ENCODE assay signal across 13 cellular contexts in genomic region chr17:2939714-2940351, GRCh38.
DNase-seq lines count a peak whose midpoint lies in the region; ATAC-seq, FAIRE-seq and TF ChIP-seq lines count a peak whose summit lies in the region.
"Had no signal": no experiment of that assay in that cellular context is flagged by ENCODE, and none has a peak within 500 bp of the region (broad histone marks: within the 10 kb centered on the region; RNA-seq: fewer than 3 reads in every experiment).

No MANE protein-coding gene starts in this region.

- WGBS in pancreas, 2 donors = 76% methylated on average over 26 of the region's 26 CpGs
- 92% methylated on average over 26 of the region's 26 CpGs for WGBS in smooth muscle cell (ENCODE audit: low lambda C conversion rate)

- FAIRE-seq in pancreas (lab: Jason Lieb, UNC) = no peak
- FAIRE-seq: keratinocyte had no signal

- no peaks in the 10 kb centered on the region for H3K36me3 ChIP-seq in SJCRH30
- no peaks in the 10 kb centered on the region for H3K36me3 ChIP-seq in pancreas
- H3K36me3 ChIP-seq in smooth muscle cell (ENCODE audit: low read depth) = no peaks in the 10 kb centered on the region

- no peak overlapping the region for H2AFZ ChIP-seq in smooth muscle cell (ENCODE audit: low read depth)

- intact Hi-C loops in left cardiac atrium (cut with DNase I) (no loop called here), pancreas (cut with DNase I) (no loop called here)

- H3K27ac ChIP-seq in SJCRH30 = no peak overlapping the region
- peak overlapping the region in 1 of 4 donors; percentile 16 for H3K27ac ChIP-seq in pancreas
- no peak overlapping the region for H3K27ac ChIP-seq in smooth muscle cell (ENCODE audit: low read depth)

- TF ChIP-seq CTCF in pancreas (IDR thresholded peaks at IDR 0.05) = no peak
- TF ChIP-seq CTCF in smooth muscle cell (IDR thresholded peaks at IDR 0.05; ENCODE audit: borderline replicate concordance, insufficient read depth, poor library complexity, severe bottlenecking) = no peak

- H3K4me1 ChIP-seq in SJCRH30 = peaks cover 3% of the 10 kb centered on the region; the same call in 1 of the 2 replicates
- H3K4me1 ChIP-seq in pancreas = no peaks in the 10 kb centered on the region
- peaks cover 11% of the 10 kb centered on the region for H3K4me1 ChIP-seq in smooth muscle cell (ENCODE audit: low read depth)
- H3K4me1 ChIP-seq: body of pancreas had no signal

- no peak overlapping the region for H3K4me2 ChIP-seq in smooth muscle cell

- no peaks in the 10 kb centered on the region for H3F3A ChIP-seq in smooth muscle cell (ENCODE audit: low read depth)

- H3K79me2 ChIP-seq in smooth muscle cell (ENCODE audit: low read depth) = no peaks in the 10 kb centered on the region

- DNase-seq in Ammon's horn (ENCODE audit: low spot score) = peak; percentile 43
- peak in 1 of 2 experiments; percentile 12 for DNase-seq in SJCRH30
- DNase-seq in left cardiac atrium = peak; percentile 30
- DNase-seq in pancreas = peak in 1 of 6 donors; percentile 58
- DNase-seq in smooth muscle cell (lab: John Stamatoyannopoulos, UW; ENCODE audit: unreplicated experiment) = no peak
- DNase-seq: activated CD8-positive, alpha-beta T cell treated with anti-CD3 and anti-CD28 coated beads, Interleukin-2, amount 10 ng/mL, durations not matched to agents 7 days and 5 days; NCI-H2029 treated with DMSO at 0.1 percent for 48 hours; NCI-H82 had no signal

- H3K4me3 ChIP-seq in SJCRH30 (0 out of 2 replicates have a peak overlapping the region, but pooled peaks have one; percentile 4), pancreas (no peak overlapping the region), smooth muscle cell (no peak overlapping the region)
- H3K4me3 ChIP-seq: body of pancreas had no signal

- no peak overlapping the region for H3K9ac ChIP-seq in smooth muscle cell (ENCODE audit: low read depth)

- no peaks in the 10 kb centered on the region for H4K20me1 ChIP-seq in smooth muscle cell (ENCODE audit: low read depth)

- peak in 1 of 2 donors; percentile 29 for ATAC-seq in left cardiac atrium
- peak in 3 of 4 donors; percentile 25 to 33 (median 29) for ATAC-seq in pancreas
- no peak for ATAC-seq in HG02840 (IDR thresholded peaks at IDR 0.05; ENCODE audit: low FRiP score, unreplicated experiment)
- ATAC-seq in HG03378 (IDR thresholded peaks at IDR 0.05; ENCODE audit: unreplicated experiment) = no peak
- ATAC-seq in HG02571 (IDR thresholded peaks at IDR 0.05; ENCODE audit: unreplicated experiment) = no peak
- ATAC-seq: activated CD8-positive, alpha-beta T cell treated with anti-CD3 and anti-CD28 coated beads, Interleukin-2, amount 10 ng/mL, durations not matched to agents 7 days and 5 days had no signal

- H3K27me3 ChIP-seq in SJCRH30 (no peaks in the 10 kb centered on the region), pancreas (no peaks in the 10 kb centered on the region), smooth muscle cell (ENCODE audit: low read depth) (no peaks in the 10 kb centered on the region)
- H3K27me3 ChIP-seq: body of pancreas had no signal

- H3K9me3 ChIP-seq in SJCRH30 (replicated peaks) = no peaks in the 10 kb centered on the region
- no peaks in the 10 kb centered on the region for H3K9me3 ChIP-seq in pancreas
- no peaks in the 10 kb centered on the region for H3K9me3 ChIP-seq in smooth muscle cell (replicated peaks; ENCODE audit: low read depth)
- H3K9me3 ChIP-seq: body of pancreas had no signal

Comparison
In these comparisons a context has a peak if more than half of its experiments do, and no peak if none do; other contexts are left out.
1. ATAC-seq: peak in pancreas (3 of 4); none in HG02840 (single experiment), HG03378 (single experiment) and HG02571 (single experiment).